ENCODE assay signal across 22 cellular contexts in genomic region chr19:12237143-12237839, GRCh38. TPM values are rescaled to one million over a fixed set of nuclear protein-coding genes. Genes with fewer than 3 reads are reported as not detected.
DNase-seq lines count a peak whose midpoint lies in the region; ATAC-seq, FAIRE-seq and TF ChIP-seq lines count a peak whose summit lies in the region.
"Had no signal": no experiment of that assay in that cellular context is flagged by ENCODE, and none has a peak within 500 bp of the region (broad histone marks: within the 10 kb centered on the region; RNA-seq: fewer than 3 reads in every experiment).

No MANE protein-coding gene starts in this region.

- H3K9me3 ChIP-seq in kidney (ENCODE audit: control insufficient read depth in 1 of 2, low read length in 2 of 2) = no peaks in the 10 kb centered on the region
- H3K9me3 ChIP-seq: HAP-1 had no signal

- no peaks in the 10 kb centered on the region for H3K27me3 Mint-ChIP-seq in effector memory CD8-positive, alpha-beta T cell
- H3K27me3 Mint-ChIP-seq: CD4-positive, alpha-beta T cell; IgD-negative memory B cell had no signal

- peaks cover 0 to 3% of the 10 kb centered on the region in 2 donors for H3K4me1 Mint-ChIP-seq in effector memory CD8-positive, alpha-beta T cell (ENCODE audit: low read depth in 2 of 2)
- H3K4me1 Mint-ChIP-seq: IgD-negative memory B cell had no signal

- no peak overlapping the region for H3K4me3 Mint-ChIP-seq in effector memory CD8-positive, alpha-beta T cell
- H3K4me3 Mint-ChIP-seq: CD4-positive, alpha-beta T cell had no signal

- no peak overlapping the region for H3K4me3 ChIP-seq in H7 (ENCODE audit: insufficient read depth, low read depth, low read length)
- peak overlapping the region; percentile 1 for H3K4me3 ChIP-seq in epithelial cell of proximal tubule (ENCODE audit: low read depth, low read length)
- H3K4me3 ChIP-seq in kidney (ENCODE audit: low read length in 2 of 2) = peak overlapping the region; percentile 30 to 34
- H3K4me3 ChIP-seq: HAP-1 had no signal

- TF ChIP-seq CTCF in epithelial cell of proximal tubule (conservative IDR thresholded peaks at IDR 0.05; ENCODE audit: low read depth, low read length) = no peak
- TF ChIP-seq CTCF in kidney (IDR thresholded peaks at IDR 0.05; ENCODE audit: borderline replicate concordance, extremely low read depth, insufficient read depth) = no peak

- H3K36me3 Mint-ChIP-seq in effector memory CD8-positive, alpha-beta T cell (ENCODE audit: insufficient read depth) = peaks cover 3% of the 10 kb centered on the region

- FAIRE-seq in kidney (lab: Jason Lieb, UNC) = no peak
- FAIRE-seq: A204.1, GM12892, GM18507, H1, HepG2 had no signal

- H3K4me1 ChIP-seq in kidney (ENCODE audit: control insufficient read depth in 1 of 2, insufficient read depth in 1 of 2, low read depth in 1 of 2, low read length in 2 of 2) = peaks cover 0 to 3% of the 10 kb centered on the region in 2 donors
- H3K4me1 ChIP-seq: BE2C, HAP-1 had no signal

- no peak overlapping the region for H3K27ac Mint-ChIP-seq in effector memory CD8-positive, alpha-beta T cell
- H3K27ac Mint-ChIP-seq: CD4-positive, alpha-beta T cell; IgD-negative memory B cell had no signal

- H3K27me3 ChIP-seq in H7 (ENCODE audit: control insufficient read depth, insufficient read depth, low read length) = no peaks in the 10 kb centered on the region
- H3K27me3 ChIP-seq: BE2C had no signal

- H3K27ac ChIP-seq in kidney (ENCODE audit: low read depth in 2 of 2, low read length in 2 of 2) = peak overlapping the region; percentile 37 to 75
- H3K27ac ChIP-seq: C4-2B had no signal

- intact Hi-C loops in kidney (cut with DNase I) = no loop called here

- H3K9me3 Mint-ChIP-seq in effector memory CD8-positive, alpha-beta T cell = peaks cover 2 to 15% of the 10 kb centered on the region in 2 donors

- no peak for ATAC-seq in HG02588 (IDR thresholded peaks at IDR 0.05; ENCODE audit: unreplicated experiment)
- no peak for ATAC-seq in effector memory CD8-positive, alpha-beta T cell (replicated peaks)
- ATAC-seq: HepG2 had no signal

- no peaks in the 10 kb centered on the region for H3K36me3 ChIP-seq in H7 (replicated peaks; ENCODE audit: control insufficient read depth, insufficient read depth, low read length)
- H3K36me3 ChIP-seq in kidney (ENCODE audit: control insufficient read depth in 1 of 2, insufficient read depth in 2 of 2, low read length in 2 of 2) = peaks cover 0 to 3% of the 10 kb centered on the region in 2 donors
- H3K36me3 ChIP-seq: BE2C, HAP-1 had no signal

- DNase-seq in H7 (peak; percentile 35), epithelial cell of proximal tubule (ENCODE audit: low read depth) (no peak), kidney (peak; percentile 86), ureter (ENCODE audit: low spot score) (peak; percentile 53)
- DNase-seq in activated naive CD4-positive, alpha-beta T cell treated with anti-CD3 and anti-CD28 coated beads, Interleukin-2, amount 50 U/mL, for 16 hours = no peak
- DNase-seq in effector memory CD8-positive, alpha-beta T cell = no peak
- DNase-seq: ACHN; BE2C; CD4-positive, alpha-beta T cell; DMS153; DMS79; GDM1; KG1 had no signal

- H3K9ac ChIP-seq in kidney (ENCODE audit: low read length in 2 of 2) = peak overlapping the region in 1 of 2 donors; percentile 36

RNA-seq across cellular contexts. Expression of gene ZNF44, which starts 57.4 kb away (rescaled TPM):
- 0.07 and 0.30 TPM in 2 replicates for total RNA-seq in H7 (2014; rRNA removed; shearing (Covaris generic))
- 2.4 and 8.2 TPM in 2 replicates for total RNA-seq in epithelial cell of proximal tubule
- total RNA-seq in kidney = 35.5 TPM
- polyA plus RNA-seq in kidney (ENCODE audit: insufficient read depth, low read depth, low replicate concordance) = 27.1 TPM
- total RNA-seq in ureter = 34.4 TPM

Comparison
In these comparisons a context has a peak if more than half of its experiments do, and no peak if none do; other contexts are left out.
1. DNase-seq: peak in H7 (single experiment), kidney (single experiment) and ureter (single experiment); none in epithelial cell of proximal tubule (single experiment), activated naive CD4-positive, alpha-beta T cell treated with anti-CD3 and anti-CD28 coated beads, Interleukin-2, amount 50 U/mL, for 16 hours (single experiment) and effector memory CD8-positive, alpha-beta T cell (0 of 3).